Comparison of ENCODE assay signal across 1 cellular context in genomic region chr17:79982986-79983385, GRCh38.
TF ChIP-seq lines count a peak whose summit lies in the region.

No MANE protein-coding gene starts in this region.

TF ChIP-seq in WTC11, 78 proteins besides CTCF, POLR2A, EP300 and RAD21 (continued from another document):
- TF ChIP-seq, protein P1, sequence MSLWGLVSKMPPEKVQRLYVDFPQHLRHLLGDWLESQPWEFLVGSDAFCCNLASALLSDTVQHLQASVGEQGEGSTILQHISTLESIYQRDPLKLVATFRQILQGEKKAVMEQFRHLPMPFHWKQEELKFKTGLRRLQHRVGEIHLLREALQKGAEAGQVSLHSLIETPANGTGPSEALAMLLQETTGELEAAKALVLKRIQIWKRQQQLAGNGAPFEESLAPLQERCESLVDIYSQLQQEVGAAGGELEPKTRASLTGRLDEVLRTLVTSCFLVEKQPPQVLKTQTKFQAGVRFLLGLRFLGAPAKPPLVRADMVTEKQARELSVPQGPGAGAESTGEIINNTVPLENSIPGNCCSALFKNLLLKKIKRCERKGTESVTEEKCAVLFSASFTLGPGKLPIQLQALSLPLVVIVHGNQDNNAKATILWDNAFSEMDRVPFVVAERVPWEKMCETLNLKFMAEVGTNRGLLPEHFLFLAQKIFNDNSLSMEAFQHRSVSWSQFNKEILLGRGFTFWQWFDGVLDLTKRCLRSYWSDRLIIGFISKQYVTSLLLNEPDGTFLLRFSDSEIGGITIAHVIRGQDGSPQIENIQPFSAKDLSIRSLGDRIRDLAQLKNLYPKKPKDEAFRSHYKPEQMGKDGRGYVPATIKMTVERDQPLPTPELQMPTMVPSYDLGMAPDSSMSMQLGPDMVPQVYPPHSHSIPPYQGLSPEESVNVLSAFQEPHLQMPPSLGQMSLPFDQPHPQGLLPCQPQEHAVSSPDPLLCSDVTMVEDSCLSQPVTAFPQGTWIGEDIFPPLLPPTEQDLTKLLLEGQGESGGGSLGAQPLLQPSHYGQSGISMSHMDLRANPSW (CRISPR knock-in tag; conservative IDR thresholded peaks at IDR 0.05; ENCODE audit: low read depth), result no peak
- no peak for TF ChIP-seq ESRRA (CRISPR knock-in tag; IDR thresholded peaks at IDR 0.05; ENCODE audit: borderline replicate concordance)
- no peak for TF ChIP-seq ZNF532 (CRISPR knock-in tag; IDR thresholded peaks at IDR 0.05; ENCODE audit: borderline replicate concordance)
- no peak for TF ChIP-seq GABPB1 (CRISPR knock-in tag; IDR thresholded peaks at IDR 0.05)
- TF ChIP-seq, protein P2, sequence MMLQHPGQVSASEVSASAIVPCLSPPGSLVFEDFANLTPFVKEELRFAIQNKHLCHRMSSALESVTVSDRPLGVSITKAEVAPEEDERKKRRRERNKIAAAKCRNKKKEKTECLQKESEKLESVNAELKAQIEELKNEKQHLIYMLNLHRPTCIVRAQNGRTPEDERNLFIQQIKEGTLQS (CRISPR knock-in tag; conservative IDR thresholded peaks at IDR 0.05), result no peak
- TF ChIP-seq EMX1 (CRISPR knock-in tag; IDR thresholded peaks at IDR 0.05), result no peak
- TF ChIP-seq CREM (CRISPR knock-in tag; IDR thresholded peaks at IDR 0.05), result no peak
